ENCODE assay signal across 34 cellular contexts in the genomic region with DNA sequence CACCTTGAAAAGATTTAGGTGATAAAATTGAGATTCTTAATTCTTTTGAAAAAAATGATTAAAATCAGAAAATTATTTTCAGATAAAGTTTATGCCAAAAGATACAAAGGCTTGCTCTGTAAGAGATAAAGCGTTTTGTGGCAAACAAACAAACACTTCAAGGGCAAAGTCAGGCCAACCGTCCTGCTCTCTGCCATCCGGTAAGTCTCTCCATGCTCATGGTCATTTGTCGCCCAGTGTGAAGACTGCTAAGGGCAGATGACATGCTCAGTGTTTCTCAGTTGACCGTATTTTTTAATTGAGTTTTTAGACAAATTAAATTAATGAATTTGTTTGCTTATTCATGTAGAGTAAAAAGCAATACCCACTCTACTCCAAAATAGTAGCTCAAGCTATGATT.
"Had no signal": no experiment of that assay in that cellular context is flagged by ENCODE, and none has a peak within 500 bp of the region (broad histone marks: within the 10 kb centered on the region; RNA-seq: fewer than 3 reads in every experiment).

No MANE protein-coding gene starts in this region.

- H3K4me3 ChIP-seq: MG63 had no signal

- H3K27me3 ChIP-seq: MG63 had no signal

- H3K9me3 ChIP-seq: MG63 had no signal

- DNase-seq: Karpas-422, Kasumi-1, MG63, MM.1S, MV-4-11, NCI-H1048, NCI-H1092, NCI-H1092 treated with DMSO at 0.1 percent for 48 hours, NCI-H1105, NCI-H1105 treated with DMSO at 0.1 percent for 48 hours, NCI-H1417, NCI-H1417 treated with DMSO at 0.1 percent for 48 hours, NCI-H1436, NCI-H1436 treated with DMSO at 0.1 percent for 48 hours, NCI-H146, NCI-H1694, NCI-H1694 treated with DMSO at 0.1 percent for 48 hours, NCI-H187, NCI-H187 treated with DMSO at 0.1 percent for 48 hours, NCI-H1930, NCI-H2029, NCI-H2029 treated with DMSO at 0.1 percent for 48 hours, NCI-H2081, NCI-H2081 treated with DMSO at 0.1 percent for 48 hours, NCI-H2107, NCI-H2171, NCI-H2171 treated with DMSO at 0.1 percent for 48 hours, NCI-H2227 treated with DMSO at 0.1 percent for 48 hours, NCI-H226, NCI-H345, NCI-H446, NCI-H446 treated with DMSO at 0.1 percent for 48 hours, NCI-H510A, NCI-H510A treated with DMSO at 0.1 percent for 48 hours had no signal

- H3K36me3 ChIP-seq: MG63 had no signal
